13 cellular contexts compared by ENCODE assay signal in the genomic region with DNA sequence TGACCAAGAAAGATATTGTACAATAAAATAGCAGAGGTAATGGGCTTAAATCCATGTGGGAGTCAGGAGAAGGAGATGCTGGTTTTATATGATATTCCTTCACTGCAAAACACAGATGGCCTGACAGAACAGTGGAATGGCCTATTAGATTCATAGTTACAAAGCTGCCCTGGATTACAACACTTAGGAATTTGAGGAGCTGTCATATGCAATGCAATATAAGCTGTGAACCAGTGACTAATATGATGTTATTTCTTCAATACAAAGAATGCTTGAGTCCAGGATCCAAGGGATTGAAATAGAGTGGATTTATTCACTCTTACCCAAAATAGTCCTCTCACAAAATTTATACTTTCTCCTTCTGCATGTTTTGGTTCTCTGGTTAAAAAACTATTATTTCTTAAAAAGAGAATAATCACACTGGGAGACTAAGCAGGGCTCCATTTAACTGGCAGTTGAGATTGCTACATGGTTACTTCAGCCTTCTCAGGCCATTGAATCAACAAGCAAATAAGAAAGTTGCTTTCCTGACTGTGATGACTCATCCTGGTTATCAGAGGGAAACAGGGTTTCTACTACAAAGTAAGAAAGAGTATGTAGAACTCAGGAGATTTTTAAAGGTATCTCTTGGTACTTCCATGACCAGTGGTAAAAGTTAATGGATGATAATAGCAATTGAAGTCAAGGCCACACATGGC.
A peak's percentile ranks its signal among the peaks of the same experiment; 100 is the strongest.
DNase-seq lines count a peak whose midpoint lies in the region; ATAC-seq, FAIRE-seq and TF ChIP-seq lines count a peak whose summit lies in the region.
"Had no signal": no experiment of that assay in that cellular context is flagged by ENCODE, and none has a peak within 500 bp of the region (broad histone marks: within the 10 kb centered on the region; RNA-seq: fewer than 3 reads in every experiment).

No MANE protein-coding gene starts in this region.

- intact Hi-C loops in PC-9 (cut with micrococcal nuclease; ENCODE audit: unreplicated experiment) = loop anchor here (1.0 to 10.0 kb wide), 2 partner anchors 56 to 180 kb away; no protein-coding TSS in a partner anchor

- H3K79me2 ChIP-seq in PC-9 (ENCODE audit: low read depth) = no peaks in the 10 kb centered on the region

- H4K20me1 ChIP-seq in PC-9 (ENCODE audit: insufficient read depth) = no peaks in the 10 kb centered on the region

- peak overlapping the region; percentile 14 for H3K4me2 ChIP-seq in PC-9

- peak; percentile 19 to 42 for DNase-seq in NOMO-1 (lab: John Stamatoyannopoulos, UW; ENCODE audit: unreplicated experiment in 2 of 2)
- DNase-seq in NOMO-1 treated with dmso at 0.1 percent for 144 hours (lab: John Stamatoyannopoulos, UW; ENCODE audit: unreplicated experiment) = no peak
- peak; percentile 17 to 72 for DNase-seq in PC-9
- DNase-seq in fibroblast of mammary gland (ENCODE audit: low read depth) = peak; percentile 58
- DNase-seq in urothelium cell line (ENCODE audit: low spot score) = peak; percentile 27
- no peak for DNase-seq in GM19238 (ENCODE audit: insufficient read length, low spot score)
- DNase-seq in NCI-H187 treated with DMSO at 0.1 percent for 48 hours (lab: John Stamatoyannopoulos, UW) = no peak
- DNase-seq: activated CD4-positive, alpha-beta T cell treated with anti-CD3 and anti-CD28 coated beads, Interleukin-2, amount 10 ng/mL, durations not matched to agents 24 days and 14 days; NCI-H2029; posterior cingulate gyrus had no signal

- no TSS peak for BruUV-seq in PC-9 (replicated peaks; lab: Mats Ljungman, UMichigan)

- H3K9me3 ChIP-seq in PC-9 (ENCODE audit: insufficient read depth, low read depth) = peaks cover 17% of the 10 kb centered on the region

- no peak for TF ChIP-seq CTCF in PC-9 (conservative IDR thresholded peaks at IDR 0.05)
- no peak for TF ChIP-seq CTCF in fibroblast of mammary gland (conservative IDR thresholded peaks at IDR 0.05; ENCODE audit: control insufficient read depth, insufficient read depth, low read depth, low read length)

- no peaks in the 10 kb centered on the region for H3K9me2 ChIP-seq in PC-9 (ENCODE audit: insufficient read depth)

- H3K4me3 ChIP-seq in PC-9 (no peak overlapping the region), fibroblast of mammary gland (ENCODE audit: control insufficient read depth, low read depth, low read length) (no peak overlapping the region)

- H3K36me3 ChIP-seq in PC-9 (ENCODE audit: low read depth) = no peaks in the 10 kb centered on the region

- peak overlapping the region; percentile 76 for H3K27ac ChIP-seq in PC-9

- H3K27me3 ChIP-seq in PC-9 (ENCODE audit: insufficient read depth, low read depth) = no peaks in the 10 kb centered on the region

- CTCF ChIA-PET in PC-9 (lab: Charles Lee) = no interaction called here

- POLR2A ChIA-PET in PC-9 (lab: Charles Lee; ENCODE audit: unreplicated experiment) = interaction anchor here (0.5 to 0.7 kb wide), 2 partner anchors 46 to 56 kb away, joined by 4 to 8 read pairs; no protein-coding TSS in a partner anchor

- H3K4me1 ChIP-seq in PC-9 (replicated peaks; ENCODE audit: insufficient read depth) = peaks cover 23% of the 10 kb centered on the region

- peaks cover 20% of the 10 kb centered on the region for H3F3A ChIP-seq in PC-9 (ENCODE audit: insufficient read depth, low read depth)

- H2AFZ ChIP-seq in PC-9 = peak overlapping the region; percentile 42; the same call in 1 of the 2 replicates

- ATAC-seq in HG03135 (IDR thresholded peaks at IDR 0.05; ENCODE audit: unreplicated experiment) = no peak

- no peak for FAIRE-seq in urothelium cell line (lab: Jason Lieb, UNC)
- FAIRE-seq: A204.1, G401.6 had no signal

Comparison
In these comparisons a context has a peak if more than half of its experiments do, and no peak if none do; other contexts are left out.
1. DNase-seq: peak in NOMO-1 (2 of 2), PC-9 (2 of 2), fibroblast of mammary gland (single experiment) and urothelium cell line (single experiment); none in NOMO-1 treated with dmso at 0.1 percent for 144 hours (single experiment), GM19238 (single experiment) and NCI-H187 treated with DMSO at 0.1 percent for 48 hours (single experiment).